ENCODE assay signal across 8 cellular contexts in the genomic region with DNA sequence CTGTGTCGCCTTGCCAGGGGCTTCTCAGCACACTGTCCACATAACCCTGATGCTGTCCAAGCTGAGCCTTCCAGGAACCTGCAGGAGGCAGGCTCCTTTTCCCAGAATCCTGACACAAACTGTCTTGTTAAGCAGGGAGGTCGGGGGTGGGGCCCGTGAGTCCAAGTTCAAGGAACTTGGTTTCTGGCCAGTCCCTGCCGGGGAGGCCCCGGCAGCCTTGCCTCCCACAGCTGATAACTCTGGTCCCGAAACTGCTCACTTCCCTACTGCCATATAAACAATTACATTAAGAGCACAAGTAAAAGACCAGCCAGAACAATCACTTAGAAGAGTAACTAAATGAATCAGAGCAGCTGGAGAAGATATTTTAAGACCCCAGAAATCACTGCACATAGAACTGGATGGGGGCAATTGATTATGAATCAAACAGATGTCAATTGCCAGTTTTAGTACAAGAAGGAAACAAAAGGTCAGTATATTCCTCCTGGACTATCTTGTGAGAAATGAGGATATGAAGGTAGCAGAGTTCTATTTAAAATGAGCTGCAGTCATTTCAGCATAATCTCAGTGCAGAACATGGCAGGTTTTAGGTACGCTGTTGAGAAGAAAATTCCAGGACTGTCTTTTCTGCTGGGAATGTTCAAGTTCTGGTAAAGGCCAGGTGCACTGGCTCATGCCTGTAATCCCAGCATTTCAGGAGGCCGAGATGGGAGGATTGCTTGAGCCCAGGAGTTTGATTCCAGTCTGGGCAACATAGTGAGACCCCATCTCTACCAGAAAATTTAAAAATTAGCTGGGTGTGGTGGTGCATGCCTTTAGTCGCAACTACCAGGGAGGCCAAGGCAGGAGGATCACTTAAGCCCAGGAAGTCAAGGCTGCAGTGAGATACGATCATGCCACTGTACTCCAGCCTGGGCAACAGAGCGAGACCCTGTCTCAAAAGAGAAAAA.
DNase-seq lines count a peak whose midpoint lies in the region; ATAC-seq and TF ChIP-seq lines count a peak whose summit lies in the region.

No MANE protein-coding gene starts in this region.

- BruUV-seq in A673 (replicated peaks; lab: Mats Ljungman, UMichigan) = no TSS peak

- H3K4me3 ChIP-seq in fibroblast of mammary gland (ENCODE audit: control insufficient read depth, low read depth, low read length) (no peak overlapping the region), retinal pigment epithelial cell (ENCODE audit: low read length) (no peak overlapping the region), A673 (ENCODE audit: low read depth, low read length, poor library complexity, severe bottlenecking) (no peak overlapping the region)

- TF ChIP-seq CTCF in GM10248 (IDR thresholded peaks at IDR 0.05; ENCODE audit: control extremely low read depth, extremely low read depth, low read depth, missing control alignments) = no peak
- TF ChIP-seq CTCF in fibroblast of mammary gland (conservative IDR thresholded peaks at IDR 0.05; ENCODE audit: control insufficient read depth, insufficient read depth, low read depth, low read length) = peak; percentile 7
- TF ChIP-seq CTCF in retinal pigment epithelial cell (conservative IDR thresholded peaks at IDR 0.05; ENCODE audit: low read depth, low read length) = peak; percentile 20
- no peak for TF ChIP-seq CTCF in A673 (conservative IDR thresholded peaks at IDR 0.05; ENCODE audit: low read depth, low read length)

- H3K4me1 ChIP-seq in A673 (ENCODE audit: insufficient read depth, low read length, poor library complexity, severe bottlenecking) = no peaks in the 10 kb centered on the region

- no peaks in the 10 kb centered on the region for H3K9me3 ChIP-seq in A673 (ENCODE audit: low read depth, low read length, poor library complexity, severe bottlenecking)

- intact Hi-C loops in A673 (cut with micrococcal nuclease; ENCODE audit: unreplicated experiment) = no loop called here

- DNase-seq in GM10248 (ENCODE audit: extremely low spot score) (peak; percentile 83), fibroblast of mammary gland (ENCODE audit: low read depth) (peak; percentile 62), retinal pigment epithelial cell (ENCODE audit: low read depth) (no peak), A673 (ENCODE audit: low spot score) (no peak), GDM1 (lab: John Stamatoyannopoulos, UW) (no peak), HuH-7 (ENCODE audit: low spot score) (no peak)

- ATAC-seq in GM21515 (IDR thresholded peaks at IDR 0.05; ENCODE audit: unreplicated experiment) (peak; percentile 98), HG03565 (IDR thresholded peaks at IDR 0.05; ENCODE audit: unreplicated experiment) (peak; percentile 85)

- no peak overlapping the region for H3K27ac ChIP-seq in A673 (ENCODE audit: low read depth, low read length, poor library complexity, severe bottlenecking)

- POLR2A ChIA-PET in GM10248 (lab: Yijun Ruan, JAX) (no interaction called here), A673 (lab: Charles Lee; ENCODE audit: low non-redundant PET) (no interaction called here)

- no peaks in the 10 kb centered on the region for H3K27me3 ChIP-seq in A673 (replicated peaks; ENCODE audit: insufficient read depth, low read depth, low read length, poor library complexity)

- no peaks in the 10 kb centered on the region for H3K36me3 ChIP-seq in A673 (ENCODE audit: insufficient read depth, low read length, poor library complexity, severe bottlenecking)

- CTCF ChIA-PET in GM10248 (lab: Yijun Ruan, JAX) = interaction anchor here (0.6 to 3.3 kb wide), 6 partner anchors 12 to 168 kb away, joined by 3 to 10 read pairs (median 4); no protein-coding TSS in a partner anchor
- CTCF ChIA-PET in A673 (lab: Charles Lee) = no interaction called here

Comparison
In these comparisons a context has a peak if more than half of its experiments do, and no peak if none do; other contexts are left out.
1. DNase-seq: peak in GM10248 (single experiment) and fibroblast of mammary gland (single experiment); none in retinal pigment epithelial cell (single experiment), A673 (single experiment), GDM1 (single experiment) and HuH-7 (single experiment).
2. CTCF ChIP-seq: peak in fibroblast of mammary gland (single experiment) and retinal pigment epithelial cell (single experiment); none in GM10248 (single experiment) and A673 (single experiment).